Comparison of ENCODE assay signal across 9 cellular contexts in the genomic region with DNA sequence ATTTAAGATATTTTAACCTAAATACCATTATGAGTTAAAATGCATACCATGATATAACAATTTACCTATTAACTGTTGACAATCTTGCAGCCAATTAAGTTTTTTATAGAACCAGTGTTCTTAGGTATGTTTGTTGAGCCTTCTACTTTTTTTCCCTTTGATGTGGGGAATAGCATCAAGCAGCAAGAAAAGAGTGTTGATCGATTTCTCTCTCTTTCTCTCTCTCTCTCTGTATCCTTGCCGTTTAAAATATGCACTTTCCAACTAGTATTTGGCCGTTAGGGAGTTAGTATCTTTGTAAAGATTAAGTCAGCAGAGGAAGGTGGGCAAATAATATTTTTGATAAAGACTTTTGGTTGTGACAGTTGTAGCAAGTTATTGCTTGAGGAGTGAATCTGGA. TPM values are rescaled to one million over a fixed set of nuclear protein-coding genes. Genes with fewer than 3 reads are reported as not detected.
DNase-seq lines count a peak whose midpoint lies in the region; ATAC-seq and TF ChIP-seq lines count a peak whose summit lies in the region.
"Had no signal": no experiment of that assay in that cellular context is flagged by ENCODE, and none has a peak within 500 bp of the region (broad histone marks: within the 10 kb centered on the region; RNA-seq: fewer than 3 reads in every experiment).

No MANE protein-coding gene starts in this region.

- H3K4me3 ChIP-seq in HFF-Myc (replicated peaks; ENCODE audit: low read depth, low read length) (peak overlapping the region; percentile 18; the same call in 1 of the 2 replicates), fibroblast of the aortic adventitia (ENCODE audit: low read depth, low read length) (peak overlapping the region; percentile 36), spleen (peak overlapping the region in 4 of 8 donors; percentile 58 to 83 (median 66))

- peaks cover 57 to 93% (median 82%) of the 10 kb centered on the region in 6 donors for H3K4me1 ChIP-seq in spleen

- intact Hi-C loops in spleen (cut with DNase I; ENCODE audit: low total_unique reads), result no loop called here

- no peak for ATAC-seq in WTC11
- ATAC-seq in HG02588 (IDR thresholded peaks at IDR 0.05; ENCODE audit: unreplicated experiment), result no peak
- ATAC-seq in GM21381 (IDR thresholded peaks at IDR 0.05; ENCODE audit: unreplicated experiment), result no peak

- POLR2A ChIA-PET in WTC11 (lab: Charles Lee), result interaction anchor here (1.0 to 2.4 kb wide), 2 partner anchors 24 to 96 kb away, joined by 5 to 8 read pairs; no protein-coding TSS in a partner anchor

- H3K36me3 ChIP-seq in spleen, result peaks cover 0 to 25% (median 0%) of the 10 kb centered on the region in 6 donors

- peaks cover 30% of the 10 kb centered on the region for H3K36me3 Mint-ChIP-seq in WTC11

- H3K4me3 Mint-ChIP-seq in WTC11, result peak overlapping the region; percentile 95

- H3K27ac ChIP-seq in spleen, result peak overlapping the region; percentile 84 to 99 (median 97)

- TF ChIP-seq POLR2A in spleen (IDR thresholded peaks at IDR 0.05), result no peak

- H3K9me3 ChIP-seq in spleen, result no peaks in the 10 kb centered on the region

- H3K27me3 Mint-ChIP-seq in WTC11 (ENCODE audit: low read depth), result peaks cover 8% of the 10 kb centered on the region; the same call in 1 of the 2 replicates

- H3K27me3 ChIP-seq in spleen (replicated peaks in 1 of 7), result no peaks in the 10 kb centered on the region

- DNase-seq in HFF-Myc (ENCODE audit: extremely low read depth, low read depth), result no peak
- DNase-seq in WTC11 (ENCODE audit: low spot score), result no peak
- DNase-seq in fibroblast of the aortic adventitia (ENCODE audit: low read depth), result no peak
- DNase-seq in spleen, result no peak
- no peak for DNase-seq in NCI-H510A treated with DMSO at 0.1 percent for 48 hours (lab: John Stamatoyannopoulos, UW)
- DNase-seq in SW480 (ENCODE audit: low spot score), result no peak
- DNase-seq: SIG-M5 had no signal

- H3K4me1 Mint-ChIP-seq in WTC11, result peaks cover 65% of the 10 kb centered on the region

- CTCF ChIA-PET in WTC11 (lab: Charles Lee), result interaction anchor here (1.0 to 3.5 kb wide), 2 partner anchors 11 to 109 kb away, joined by 3 to 19 read pairs; no protein-coding TSS in a partner anchor

- peak overlapping the region; percentile 11 for H3K27ac Mint-ChIP-seq in WTC11

- 24 to 41% (median 33%) methylated on average over 3 of the region's 3 CpGs for WGBS in spleen, 5 donors

- no peaks in the 10 kb centered on the region for H3K9me3 Mint-ChIP-seq in WTC11

- no peak for TF ChIP-seq CTCF in HFF-Myc (IDR thresholded peaks at IDR 0.05; ENCODE audit: low read depth, low read length, missing control alignments)
- no peak for TF ChIP-seq CTCF in WTC11 (IDR thresholded peaks at IDR 0.05)
- TF ChIP-seq CTCF in fibroblast of the aortic adventitia (IDR thresholded peaks at IDR 0.05; ENCODE audit: insufficient read depth, low read length), result no peak
- no peak for TF ChIP-seq CTCF in spleen (IDR thresholded peaks at IDR 0.05 in 8 of 11, conservative IDR thresholded peaks at IDR 0.05 in 3 of 11)

TF ChIP-seq in WTC11, 78 proteins besides CTCF, POLR2A, EP300 and RAD21 (continues in another document):
- TF ChIP-seq ZNF138 (CRISPR knock-in tag; conservative IDR thresholded peaks at IDR 0.05) (no peak), NR2C2 (CRISPR knock-in tag; IDR thresholded peaks at IDR 0.05) (no peak), NFYB (CRISPR knock-in tag; conservative IDR thresholded peaks at IDR 0.05; ENCODE audit: low read depth) (no peak), ZNF232 (CRISPR knock-in tag; IDR thresholded peaks at IDR 0.05) (no peak), GRHL2 (CRISPR knock-in tag; IDR thresholded peaks at IDR 0.05; ENCODE audit: insufficient replicate concordance, severe bottlenecking) (no peak), NR1H2 (CRISPR knock-in tag; IDR thresholded peaks at IDR 0.05) (no peak), ZBTB21 (CRISPR knock-in tag; IDR thresholded peaks at IDR 0.05; ENCODE audit: borderline replicate concordance) (no peak)
- TF ChIP-seq, protein P1, sequence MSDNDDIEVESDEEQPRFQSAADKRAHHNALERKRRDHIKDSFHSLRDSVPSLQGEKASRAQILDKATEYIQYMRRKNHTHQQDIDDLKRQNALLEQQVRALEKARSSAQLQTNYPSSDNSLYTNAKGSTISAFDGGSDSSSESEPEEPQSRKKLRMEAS (CRISPR knock-in tag; IDR thresholded peaks at IDR 0.05), result no peak
- TF ChIP-seq, protein P2, sequence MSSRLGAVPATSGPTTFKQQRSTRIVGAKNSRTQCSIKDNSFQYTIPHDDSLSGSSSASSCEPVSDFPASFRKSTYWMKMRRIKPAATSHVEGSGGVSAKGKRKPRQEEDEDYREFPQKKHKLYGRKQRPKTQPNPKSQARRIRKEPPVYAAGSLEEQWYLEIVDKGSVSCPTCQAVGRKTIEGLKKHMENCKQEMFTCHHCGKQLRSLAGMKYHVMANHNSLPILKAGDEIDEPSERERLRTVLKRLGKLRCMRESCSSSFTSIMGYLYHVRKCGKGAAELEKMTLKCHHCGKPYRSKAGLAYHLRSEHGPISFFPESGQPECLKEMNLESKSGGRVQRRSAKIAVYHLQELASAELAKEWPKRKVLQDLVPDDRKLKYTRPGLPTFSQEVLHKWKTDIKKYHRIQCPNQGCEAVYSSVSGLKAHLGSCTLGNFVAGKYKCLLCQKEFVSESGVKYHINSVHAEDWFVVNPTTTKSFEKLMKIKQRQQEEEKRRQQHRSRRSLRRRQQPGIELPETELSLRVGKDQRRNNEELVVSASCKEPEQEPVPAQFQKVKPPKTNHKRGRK (CRISPR knock-in tag; IDR thresholded peaks at IDR 0.05; ENCODE audit: borderline replicate concordance), result no peak
- TF ChIP-seq, protein P3, sequence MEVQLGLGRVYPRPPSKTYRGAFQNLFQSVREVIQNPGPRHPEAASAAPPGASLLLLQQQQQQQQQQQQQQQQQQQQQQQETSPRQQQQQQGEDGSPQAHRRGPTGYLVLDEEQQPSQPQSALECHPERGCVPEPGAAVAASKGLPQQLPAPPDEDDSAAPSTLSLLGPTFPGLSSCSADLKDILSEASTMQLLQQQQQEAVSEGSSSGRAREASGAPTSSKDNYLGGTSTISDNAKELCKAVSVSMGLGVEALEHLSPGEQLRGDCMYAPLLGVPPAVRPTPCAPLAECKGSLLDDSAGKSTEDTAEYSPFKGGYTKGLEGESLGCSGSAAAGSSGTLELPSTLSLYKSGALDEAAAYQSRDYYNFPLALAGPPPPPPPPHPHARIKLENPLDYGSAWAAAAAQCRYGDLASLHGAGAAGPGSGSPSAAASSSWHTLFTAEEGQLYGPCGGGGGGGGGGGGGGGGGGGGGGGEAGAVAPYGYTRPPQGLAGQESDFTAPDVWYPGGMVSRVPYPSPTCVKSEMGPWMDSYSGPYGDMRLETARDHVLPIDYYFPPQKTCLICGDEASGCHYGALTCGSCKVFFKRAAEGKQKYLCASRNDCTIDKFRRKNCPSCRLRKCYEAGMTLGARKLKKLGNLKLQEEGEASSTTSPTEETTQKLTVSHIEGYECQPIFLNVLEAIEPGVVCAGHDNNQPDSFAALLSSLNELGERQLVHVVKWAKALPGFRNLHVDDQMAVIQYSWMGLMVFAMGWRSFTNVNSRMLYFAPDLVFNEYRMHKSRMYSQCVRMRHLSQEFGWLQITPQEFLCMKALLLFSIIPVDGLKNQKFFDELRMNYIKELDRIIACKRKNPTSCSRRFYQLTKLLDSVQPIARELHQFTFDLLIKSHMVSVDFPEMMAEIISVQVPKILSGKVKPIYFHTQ (CRISPR knock-in tag; IDR thresholded peaks at IDR 0.05), result no peak
- TF ChIP-seq, protein P4, sequence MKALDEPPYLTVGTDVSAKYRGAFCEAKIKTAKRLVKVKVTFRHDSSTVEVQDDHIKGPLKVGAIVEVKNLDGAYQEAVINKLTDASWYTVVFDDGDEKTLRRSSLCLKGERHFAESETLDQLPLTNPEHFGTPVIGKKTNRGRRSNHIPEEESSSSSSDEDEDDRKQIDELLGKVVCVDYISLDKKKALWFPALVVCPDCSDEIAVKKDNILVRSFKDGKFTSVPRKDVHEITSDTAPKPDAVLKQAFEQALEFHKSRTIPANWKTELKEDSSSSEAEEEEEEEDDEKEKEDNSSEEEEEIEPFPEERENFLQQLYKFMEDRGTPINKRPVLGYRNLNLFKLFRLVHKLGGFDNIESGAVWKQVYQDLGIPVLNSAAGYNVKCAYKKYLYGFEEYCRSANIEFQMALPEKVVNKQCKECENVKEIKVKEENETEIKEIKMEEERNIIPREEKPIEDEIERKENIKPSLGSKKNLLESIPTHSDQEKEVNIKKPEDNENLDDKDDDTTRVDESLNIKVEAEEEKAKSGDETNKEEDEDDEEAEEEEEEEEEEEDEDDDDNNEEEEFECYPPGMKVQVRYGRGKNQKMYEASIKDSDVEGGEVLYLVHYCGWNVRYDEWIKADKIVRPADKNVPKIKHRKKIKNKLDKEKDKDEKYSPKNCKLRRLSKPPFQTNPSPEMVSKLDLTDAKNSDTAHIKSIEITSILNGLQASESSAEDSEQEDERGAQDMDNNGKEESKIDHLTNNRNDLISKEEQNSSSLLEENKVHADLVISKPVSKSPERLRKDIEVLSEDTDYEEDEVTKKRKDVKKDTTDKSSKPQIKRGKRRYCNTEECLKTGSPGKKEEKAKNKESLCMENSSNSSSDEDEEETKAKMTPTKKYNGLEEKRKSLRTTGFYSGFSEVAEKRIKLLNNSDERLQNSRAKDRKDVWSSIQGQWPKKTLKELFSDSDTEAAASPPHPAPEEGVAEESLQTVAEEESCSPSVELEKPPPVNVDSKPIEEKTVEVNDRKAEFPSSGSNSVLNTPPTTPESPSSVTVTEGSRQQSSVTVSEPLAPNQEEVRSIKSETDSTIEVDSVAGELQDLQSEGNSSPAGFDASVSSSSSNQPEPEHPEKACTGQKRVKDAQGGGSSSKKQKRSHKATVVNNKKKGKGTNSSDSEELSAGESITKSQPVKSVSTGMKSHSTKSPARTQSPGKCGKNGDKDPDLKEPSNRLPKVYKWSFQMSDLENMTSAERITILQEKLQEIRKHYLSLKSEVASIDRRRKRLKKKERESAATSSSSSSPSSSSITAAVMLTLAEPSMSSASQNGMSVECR (CRISPR knock-in tag; IDR thresholded peaks at IDR 0.05; ENCODE audit: borderline replicate concordance), result no peak

RNA-seq across cellular contexts. Expression of a gene that starts 5.9 kb away (rescaled TPM):
- 75.8 to 101 TPM (median 87.6 TPM) in 3 replicates for total RNA-seq in WTC11 (2021)
- total RNA-seq in fibroblast of the aortic adventitia (ENCODE audit: low replicate concordance), result 83.7 and 253 TPM in 2 replicates
- 100 to 1,000 TPM; 160 to 232 (median 204) TPM for total RNA-seq in spleen
- 10 to 100 TPM; 37.3 to 44.0 (median 43.2) TPM for polyA plus RNA-seq in spleen
